Comparison of ENCODE assay signal across 8 cellular contexts in the genomic region with DNA sequence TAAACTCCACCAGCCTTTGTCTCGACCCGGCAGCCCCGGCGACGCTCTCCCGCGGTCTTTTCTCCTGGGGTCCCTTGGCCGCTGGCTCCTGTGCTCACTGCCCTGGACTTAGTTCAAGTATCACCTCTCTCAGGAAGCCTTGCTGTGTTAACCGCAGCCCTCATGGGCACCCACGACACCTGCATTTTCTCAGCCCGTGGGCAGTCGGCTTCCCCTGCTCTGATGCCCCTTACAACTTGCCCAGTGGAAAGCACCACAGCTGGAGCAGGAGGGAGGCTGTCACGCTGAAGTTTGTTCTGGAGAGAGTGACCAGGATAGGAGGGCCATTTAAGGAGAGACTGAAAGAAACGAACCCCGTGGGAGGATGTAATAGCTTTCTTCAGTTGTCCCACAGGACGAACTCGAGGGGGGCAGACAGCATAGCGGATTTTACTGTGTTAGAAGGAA. TPM values are rescaled to one million over a fixed set of nuclear protein-coding genes. Genes with fewer than 3 reads are reported as not detected.
A peak's percentile ranks its signal among the peaks of the same experiment; 100 is the strongest.
DNase-seq lines count a peak whose midpoint lies in the region; ATAC-seq and TF ChIP-seq lines count a peak whose summit lies in the region.

No MANE protein-coding gene starts in this region.

- peaks cover 6% of the 10 kb centered on the region for H3K36me3 Mint-ChIP-seq in activated CD4-positive, alpha-beta T cell treated with anti-CD3 and anti-CD28 coated beads, Interleukin-2, amount 10 ng/mL, durations not matched to agents 24 days and 14 days (ENCODE audit: low read depth)
- peaks cover 7 to 18% (median 18%) of the 10 kb centered on the region in 3 experiments; a peak in 6 of 7 replicates for H3K36me3 Mint-ChIP-seq in H9 (ENCODE audit: insufficient read depth in 1 of 3, low read depth in 3 of 3)

- no peak overlapping the region for H3K56ac ChIP-seq in H9 (ENCODE audit: insufficient read length, low read depth, low read length)

- no peak overlapping the region for H4K5ac ChIP-seq in H9 (ENCODE audit: insufficient read length, low read depth, low read length)

- H3K9me3 ChIP-seq in H9 (ENCODE audit: control insufficient read depth, low read depth, low read length) (no peaks in the 10 kb centered on the region), colonic mucosa (no peaks in the 10 kb centered on the region), mesenchymal stem cell (ENCODE audit: control insufficient read depth, low read length) (no peaks in the 10 kb centered on the region), upper lobe of right lung (no peaks in the 10 kb centered on the region)

- no peaks in the 10 kb centered on the region; the same call in 1 of the 2 replicates for H3K4me1 ChIP-seq in H9 (ENCODE audit: insufficient read depth, low read length)
- H3K4me1 ChIP-seq in colonic mucosa: peaks cover 5% of the 10 kb centered on the region
- H3K4me1 ChIP-seq in mesenchymal stem cell (ENCODE audit: control insufficient read depth, insufficient read depth, low read depth, low read length): peaks cover 2% of the 10 kb centered on the region
- H3K4me1 ChIP-seq in upper lobe of right lung: peaks cover 26% of the 10 kb centered on the region

- intact Hi-C loops in activated CD4-positive, alpha-beta T cell treated with anti-CD3 and anti-CD28 coated beads, Interleukin-2, amount 10 ng/mL, durations not matched to agents 24 days and 14 days (cut with micrococcal nuclease): loop anchor here (1.0 to 10.0 kb wide), 6 partner anchors 70 to 1056 kb away; a partner anchor contains a TSS
- intact Hi-C loops in colonic mucosa (cut with DNase I) (no loop called here), upper lobe of right lung (cut with DNase I) (no loop called here)

- no peak overlapping the region for H3T11ph ChIP-seq in H9 (ENCODE audit: low read length)

- no peak overlapping the region for H4K91ac ChIP-seq in H9 (ENCODE audit: insufficient read length, low read depth, low read length)
- H4K91ac ChIP-seq in mesenchymal stem cell (ENCODE audit: low read length): no peak overlapping the region

- H3K36me3 ChIP-seq in colonic mucosa (no peaks in the 10 kb centered on the region), mesenchymal stem cell (ENCODE audit: control insufficient read depth in 1 of 2, insufficient read depth in 2 of 2, low read depth in 1 of 2, low read length in 2 of 2) (peaks cover 0 to 10% of the 10 kb centered on the region in 2 experiments), upper lobe of right lung (peaks cover 6% of the 10 kb centered on the region)

- H2BK20ac ChIP-seq in H9 (ENCODE audit: low read depth, low read length, poor library complexity, severe bottlenecking): no peak overlapping the region

- peaks cover 16% of the 10 kb centered on the region; the same call in 1 of the 2 replicates for H3K79me2 ChIP-seq in H9 (ENCODE audit: insufficient read depth, low read length)

- no peaks in the 10 kb centered on the region for H3K79me1 ChIP-seq in H9 (ENCODE audit: insufficient read depth, low read depth, low read length, poor library complexity, severe bottlenecking)
- peaks cover 8% of the 10 kb centered on the region for H3K79me1 ChIP-seq in mesenchymal stem cell (replicated peaks; ENCODE audit: low read length, poor library complexity, severe bottlenecking)

- no peak overlapping the region for H3K4me3 Mint-ChIP-seq in activated CD4-positive, alpha-beta T cell treated with anti-CD3 and anti-CD28 coated beads, Interleukin-2, amount 10 ng/mL, durations not matched to agents 24 days and 14 days
- H3K4me3 Mint-ChIP-seq in H9: no peak overlapping the region

- no peak overlapping the region for H3K4ac ChIP-seq in H9 (ENCODE audit: low read depth, low read length)
- H3K4ac ChIP-seq in mesenchymal stem cell (ENCODE audit: low read depth in 1 of 2, low read length in 2 of 2): peak overlapping the region in 1 of 2 experiments; percentile 52

- H3K4me1 Mint-ChIP-seq in activated CD4-positive, alpha-beta T cell treated with anti-CD3 and anti-CD28 coated beads, Interleukin-2, amount 10 ng/mL, durations not matched to agents 24 days and 14 days: peaks cover 22% of the 10 kb centered on the region
- H3K4me1 Mint-ChIP-seq in H9: peaks cover 12 to 13% of the 10 kb centered on the region in 2 experiments

- H3K18ac ChIP-seq in H9 (ENCODE audit: insufficient read length, low read depth, low read length) (no peak overlapping the region), mesenchymal stem cell (ENCODE audit: low read depth in 1 of 2, low read length in 2 of 2) (peak overlapping the region; percentile 50 to 75)

- no peaks in the 10 kb centered on the region for H4K20me1 ChIP-seq in H9 (ENCODE audit: control insufficient read depth, insufficient read depth, insufficient read length)

- H3K23ac ChIP-seq in H9 (ENCODE audit: insufficient read length, low read depth, low read length) (no peak overlapping the region), mesenchymal stem cell (ENCODE audit: low read length in 2 of 2) (no peak overlapping the region)

- DNase-seq in activated CD4-positive, alpha-beta T cell treated with anti-CD3 and anti-CD28 coated beads, Interleukin-2, amount 10 ng/mL, durations not matched to agents 24 days and 14 days: peak; percentile 79
- DNase-seq in activated CD4-positive, alpha-beta T cell treated with anti-CD3 and anti-CD28 coated beads, Interleukin-2, amount 50 U/mL, for 48 hours: no peak
- DNase-seq in H9 (no peak), LNCaP clone FGC (ENCODE audit: low read depth) (no peak), colonic mucosa (peak; percentile 37), mesenchymal stem cell (peak; percentile 76), upper lobe of right lung (no peak), A172 (ENCODE audit: low spot score) (no peak)

- no peak overlapping the region for H3K27ac Mint-ChIP-seq in activated CD4-positive, alpha-beta T cell treated with anti-CD3 and anti-CD28 coated beads, Interleukin-2, amount 10 ng/mL, durations not matched to agents 24 days and 14 days
- H3K27ac Mint-ChIP-seq in H9: no peak overlapping the region

- no peak overlapping the region for H3K27ac ChIP-seq in H9 (ENCODE audit: insufficient read length, low read depth, low read length)
- H3K27ac ChIP-seq in colonic mucosa: peak overlapping the region; percentile 54
- H3K27ac ChIP-seq in mesenchymal stem cell (ENCODE audit: low read length, poor library complexity, severe bottlenecking): peak overlapping the region; percentile 90
- peak overlapping the region; percentile 84 for H3K27ac ChIP-seq in upper lobe of right lung

- no CpG with 5 or more reads among the region's 18 CpGs for WGBS in H9 (ENCODE audit: extremely low coverage, insufficient read length, low lambda C conversion rate)
- 1% methylated on average over 18 of the region's 18 CpGs for WGBS in mesenchymal stem cell

- TF ChIP-seq CTCF in H9 (conservative IDR thresholded peaks at IDR 0.05) (no peak), LNCaP clone FGC (IDR thresholded peaks at IDR 0.05; ENCODE audit: control insufficient read depth, extremely low read depth, insufficient read depth) (no peak), colonic mucosa (IDR thresholded peaks at IDR 0.05) (no peak), upper lobe of right lung (IDR thresholded peaks at IDR 0.05) (no peak)

- H3K27me3 Mint-ChIP-seq in activated CD4-positive, alpha-beta T cell treated with anti-CD3 and anti-CD28 coated beads, Interleukin-2, amount 10 ng/mL, durations not matched to agents 24 days and 14 days: no peaks in the 10 kb centered on the region
- H3K27me3 Mint-ChIP-seq in H9 (ENCODE audit: low read depth): no peaks in the 10 kb centered on the region

- ATAC-seq in upper lobe of right lung: peak; percentile 49

- H3K9ac ChIP-seq in H9 (ENCODE audit: extremely low read depth, insufficient read length, low read length) (peak overlapping the region; percentile 96), colonic mucosa (ENCODE audit: low read depth in 2 of 2, low read length in 2 of 2) (peak overlapping the region; percentile 83 to 92), mesenchymal stem cell (ENCODE audit: low read length) (peak overlapping the region; percentile 96)

- H2BK5ac ChIP-seq in H9 (ENCODE audit: insufficient read length, low read length): no peak overlapping the region
- H2BK5ac ChIP-seq in mesenchymal stem cell (ENCODE audit: low read depth, low read length, poor library complexity, severe bottlenecking): peak overlapping the region; percentile 20

- H3K4me3 ChIP-seq in LNCaP clone FGC (ENCODE audit: low read depth, low read length) (peak overlapping the region; percentile 84), colonic mucosa (peak overlapping the region; percentile 65), mesenchymal stem cell (ENCODE audit: insufficient read depth in 1 of 2, low read depth in 1 of 2, low read length in 2 of 2) (peak overlapping the region; percentile 93 to 98), upper lobe of right lung (peak overlapping the region; percentile 92)

- H3K14ac ChIP-seq in H9 (ENCODE audit: insufficient read depth, low read length) (peak overlapping the region; percentile 86), mesenchymal stem cell (ENCODE audit: low read length in 2 of 2) (peak overlapping the region in 1 of 2 experiments; percentile 78)

- H2AFZ ChIP-seq in H9 (ENCODE audit: low read length) (peak overlapping the region; percentile 82), mesenchymal stem cell (ENCODE audit: low read depth, low read length) (peak overlapping the region; percentile 65)

- H4K8ac ChIP-seq in H9 (replicated peaks; ENCODE audit: insufficient read length, low read depth, low read length) (no peak overlapping the region), mesenchymal stem cell (ENCODE audit: low read length) (peak overlapping the region; percentile 66)

- H2BK120ac ChIP-seq in H9 (ENCODE audit: low read depth, low read length, poor library complexity, severe bottlenecking) (no peak overlapping the region), mesenchymal stem cell (ENCODE audit: low read depth, low read length) (no peak overlapping the region)

- H2BK15ac ChIP-seq in H9 (ENCODE audit: low read depth, low read length) (no peak overlapping the region), mesenchymal stem cell (ENCODE audit: low read depth, poor library complexity, severe bottlenecking) (no peak overlapping the region)

- no peak overlapping the region for H2BK12ac ChIP-seq in H9 (ENCODE audit: insufficient read length, low read depth, low read length)
- peak overlapping the region in 1 of 2 experiments; percentile 17 for H2BK12ac ChIP-seq in mesenchymal stem cell (ENCODE audit: low read length in 2 of 2)

- no peak overlapping the region for H2AK5ac ChIP-seq in H9 (ENCODE audit: insufficient read length, low read length)
- no peak overlapping the region for H2AK5ac ChIP-seq in mesenchymal stem cell (ENCODE audit: low read length, severe bottlenecking)

- H3K23me2 ChIP-seq in H9 (ENCODE audit: insufficient read length, low read depth, low read length, poor library complexity, severe bottlenecking): peaks cover 7% of the 10 kb centered on the region

- H3K27me3 ChIP-seq in H9 (ENCODE audit: insufficient read depth, low read length): no peaks in the 10 kb centered on the region
- H3K27me3 ChIP-seq in colonic mucosa: no peaks in the 10 kb centered on the region
- no peaks in the 10 kb centered on the region for H3K27me3 ChIP-seq in mesenchymal stem cell (ENCODE audit: control insufficient read depth in 1 of 2, insufficient read depth in 1 of 2, low read length in 2 of 2)
- H3K27me3 ChIP-seq in upper lobe of right lung: no peaks in the 10 kb centered on the region

- H3K9me3 Mint-ChIP-seq in activated CD4-positive, alpha-beta T cell treated with anti-CD3 and anti-CD28 coated beads, Interleukin-2, amount 10 ng/mL, durations not matched to agents 24 days and 14 days: no peaks in the 10 kb centered on the region
- no peaks in the 10 kb centered on the region for H3K9me3 Mint-ChIP-seq in H9

- H3K4me2 ChIP-seq in H9 (ENCODE audit: insufficient read depth, insufficient read length, low read length) (peak overlapping the region; percentile 83), mesenchymal stem cell (ENCODE audit: low read length, poor library complexity, severe bottlenecking) (peak overlapping the region; percentile 85)

RNA-seq across cellular contexts. Expression of a gene that starts 0.4 kb away (rescaled TPM):
- total RNA-seq in activated CD4-positive, alpha-beta T cell treated with anti-CD3 and anti-CD28 coated beads, Interleukin-2, amount 10 ng/mL, durations not matched to agents 24 days and 14 days: 8.2 and 9.2 TPM in 2 replicates
- total RNA-seq in H9 (2021) (14.8 and 16.5 TPM in 2 replicates), colonic mucosa (1 to 10 TPM; 6.2 to 6.6 TPM), upper lobe of right lung (12.0 TPM)
- 4.7 TPM for polyA plus RNA-seq in mesenchymal stem cell (2013, experiment 1 of 2)
- polyA plus RNA-seq in mesenchymal stem cell (2013, experiment 2 of 2): 5.6 TPM
- 12.8 and 32.4 TPM in 2 replicates for total RNA-seq in A172 (2014; rRNA removed; shearing (Covaris generic))

RNA-seq across cellular contexts. Expression of a gene that starts 0.5 kb away (rescaled TPM):
- total RNA-seq in activated CD4-positive, alpha-beta T cell treated with anti-CD3 and anti-CD28 coated beads, Interleukin-2, amount 10 ng/mL, durations not matched to agents 24 days and 14 days: 46.1 and 48.2 TPM in 2 replicates
- total RNA-seq in H9 (2021): 75.5 and 76.1 TPM in 2 replicates
- 10 to 100 TPM; 58.3 to 70.5 TPM for total RNA-seq in colonic mucosa
- polyA plus RNA-seq in mesenchymal stem cell (2013, experiment 1 of 2): 41.2 TPM
- 39.8 TPM for polyA plus RNA-seq in mesenchymal stem cell (2013, experiment 2 of 2)
- total RNA-seq in upper lobe of right lung: 34.9 TPM
- total RNA-seq in A172 (2014; rRNA removed; shearing (Covaris generic)): 90.2 and 92.6 TPM in 2 replicates

Comparison
In these comparisons a context has a peak if more than half of its experiments do, and no peak if none do; other contexts are left out.
1. DNase-seq: peak in activated CD4-positive, alpha-beta T cell treated with anti-CD3 and anti-CD28 coated beads, Interleukin-2, amount 10 ng/mL, durations not matched to agents 24 days and 14 days (single experiment), colonic mucosa (single experiment) and mesenchymal stem cell (single experiment); none in activated CD4-positive, alpha-beta T cell treated with anti-CD3 and anti-CD28 coated beads, Interleukin-2, amount 50 U/mL, for 48 hours (0 of 2), H9 (single experiment), LNCaP clone FGC (single experiment), upper lobe of right lung (single experiment) and A172 (single experiment).
2. Peak in every context shown above with its lines, with median percentiles within 50 percentile points of each other: H3K9ac ChIP-seq and H3K4me3 ChIP-seq.